In the genomic region with DNA sequence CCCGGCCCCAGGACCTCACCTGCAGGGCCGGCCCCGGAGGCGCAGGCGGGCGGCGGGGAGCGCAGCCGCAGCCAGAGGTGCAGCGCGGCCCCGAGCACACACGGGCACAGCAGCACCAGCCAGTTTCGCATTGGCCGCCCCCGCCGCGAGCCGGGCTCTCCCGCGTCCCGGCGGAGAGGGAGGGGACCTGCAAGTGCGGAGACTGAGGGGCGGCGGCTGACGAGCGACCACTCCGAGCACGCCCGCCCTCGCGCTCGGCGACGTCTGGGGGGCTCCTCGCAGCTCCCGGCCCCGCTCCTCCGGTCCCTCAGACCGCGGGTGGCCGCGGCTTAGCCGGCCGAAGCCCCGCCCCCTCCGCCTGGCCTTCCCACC, we compare ENCODE assay signal across 8 cellular contexts. TPM values are rescaled to one million over a fixed set of nuclear protein-coding genes. Genes with fewer than 3 reads are reported as not detected.
A peak's percentile ranks its signal among the peaks of the same experiment; 100 is the strongest.
DNase-seq lines count a peak whose midpoint lies in the region; ATAC-seq, FAIRE-seq and TF ChIP-seq lines count a peak whose summit lies in the region.

A gene (minus strand): TSS at position 331 of the 372 bp plus-strand sequence. CDS start 200 bp downstream, at position 131.

- peaks cover 30% of the 10 kb centered on the region for H3K4me1 Mint-ChIP-seq in activated T-cell treated with anti-CD3 and anti-CD28 coated beads, Interleukin-2, amount 50 U/mL, for 72 hours (ENCODE audit: low read depth)
- H3K4me1 Mint-ChIP-seq in glutamatergic neuron (ENCODE audit: low read depth, unreplicated experiment): peaks cover 10% of the 10 kb centered on the region

- peak within 1 kb of the TSS; percentile 93 for H3K27ac Mint-ChIP-seq in activated T-cell treated with anti-CD3 and anti-CD28 coated beads, Interleukin-2, amount 50 U/mL, for 72 hours
- peak within 1 kb of the TSS; percentile 99 for H3K27ac Mint-ChIP-seq in glutamatergic neuron (ENCODE audit: unreplicated experiment)

- no peaks in the 10 kb centered on the region for H3K9me3 ChIP-seq in prostate gland

- peak within 1 kb of the TSS; percentile 98 for H3K27ac ChIP-seq in prostate gland

- no peak for DNase-seq in activated T-cell treated with anti-CD3 and anti-CD28 coated beads, Interleukin-2, amount 50 U/mL, for 72 hours
- no peak for DNase-seq in activated T-cell treated with anti-CD3 and anti-CD28 coated beads, Interleukin-2, amount 50 U/mL, for 48 hours
- no peak for DNase-seq in glutamatergic neuron
- DNase-seq in prostate gland (ENCODE audit: low spot score): no peak
- DNase-seq in HTR-8/SVneo (ENCODE audit: insufficient read length, low spot score): no peak
- DNase-seq in HK-2 (ENCODE audit: unreplicated experiment): no peak

- no peak for TF ChIP-seq CTCF in WI38 (IDR thresholded peaks at IDR 0.05; ENCODE audit: low read depth, low read length)
- no peak for TF ChIP-seq CTCF in glutamatergic neuron (IDR thresholded peaks at IDR 0.05; ENCODE audit: partially characterized antibody, unreplicated experiment)
- TF ChIP-seq CTCF in prostate gland (IDR thresholded peaks at IDR 0.05): no peak

- no peaks in the 10 kb centered on the region for H3K36me3 ChIP-seq in prostate gland

- TF ChIP-seq POLR2A in prostate gland (IDR thresholded peaks at IDR 0.05): peak; percentile 95

- intact Hi-C loops in prostate gland (cut with DNase I): loop anchor here (2.0 to 10.0 kb wide), 3 partner anchors 175 to 899 kb away; a partner anchor contains a TSS

- H3K27me3 ChIP-seq in prostate gland (replicated peaks; ENCODE audit: insufficient read depth): no peaks in the 10 kb centered on the region

- ATAC-seq in activated T-cell treated with anti-CD3 and anti-CD28 coated beads, Interleukin-2, amount 50 U/mL, for 72 hours (replicated peaks in 1 of 2): peak; percentile 68 to 75
- peak; percentile 46 for ATAC-seq in HG03045 (IDR thresholded peaks at IDR 0.05; ENCODE audit: unreplicated experiment)

- H3K9me3 Mint-ChIP-seq in activated T-cell treated with anti-CD3 and anti-CD28 coated beads, Interleukin-2, amount 50 U/mL, for 72 hours: no peaks in the 10 kb centered on the region
- H3K9me3 Mint-ChIP-seq in glutamatergic neuron (ENCODE audit: unreplicated experiment): peaks cover 4% of the 10 kb centered on the region

- no peaks in the 10 kb centered on the region for H3K4me1 ChIP-seq in prostate gland (replicated peaks)

- H3K4me3 ChIP-seq in WI38 (ENCODE audit: low read depth, low read length): peak within 1 kb of the TSS; percentile 68
- peak within 1 kb of the TSS; percentile 67 to 88 for H3K4me3 ChIP-seq in prostate gland

- peak within 1 kb of the TSS; percentile 96 to 99 for H3K4me3 Mint-ChIP-seq in activated T-cell treated with anti-CD3 and anti-CD28 coated beads, Interleukin-2, amount 50 U/mL, for 72 hours
- peak within 1 kb of the TSS; percentile 97 for H3K4me3 Mint-ChIP-seq in glutamatergic neuron (ENCODE audit: unreplicated experiment)

- no peaks in the 10 kb centered on the region for H3K36me3 Mint-ChIP-seq in activated T-cell treated with anti-CD3 and anti-CD28 coated beads, Interleukin-2, amount 50 U/mL, for 72 hours (ENCODE audit: insufficient read depth in 2 of 2)
- H3K36me3 Mint-ChIP-seq in glutamatergic neuron (ENCODE audit: unreplicated experiment): no peaks in the 10 kb centered on the region

- 2% methylated on average over 40 of the region's 48 CpGs for WGBS in prostate gland

- FAIRE-seq in HTR-8/SVneo (lab: Jason Lieb, UNC): no peak

- H3K27me3 Mint-ChIP-seq in activated T-cell treated with anti-CD3 and anti-CD28 coated beads, Interleukin-2, amount 50 U/mL, for 72 hours (ENCODE audit: low read depth): no peaks in the 10 kb centered on the region
- H3K27me3 Mint-ChIP-seq in glutamatergic neuron (ENCODE audit: unreplicated experiment): peaks cover 10% of the 10 kb centered on the region

RNA-seq across cellular contexts. Expression of the gene that starts here (rescaled TPM):
- total RNA-seq in activated T-cell treated with anti-CD3 and anti-CD28 coated beads, Interleukin-2, amount 50 U/mL, for 72 hours: 1 to 10 TPM; 8.8 to 9.1 TPM
- 12.3 TPM for total RNA-seq in glutamatergic neuron (ENCODE audit: unreplicated experiment)
- total RNA-seq in prostate gland: 10 to 100 TPM; 29.1 to 52.1 TPM
